In the genomic region with DNA sequence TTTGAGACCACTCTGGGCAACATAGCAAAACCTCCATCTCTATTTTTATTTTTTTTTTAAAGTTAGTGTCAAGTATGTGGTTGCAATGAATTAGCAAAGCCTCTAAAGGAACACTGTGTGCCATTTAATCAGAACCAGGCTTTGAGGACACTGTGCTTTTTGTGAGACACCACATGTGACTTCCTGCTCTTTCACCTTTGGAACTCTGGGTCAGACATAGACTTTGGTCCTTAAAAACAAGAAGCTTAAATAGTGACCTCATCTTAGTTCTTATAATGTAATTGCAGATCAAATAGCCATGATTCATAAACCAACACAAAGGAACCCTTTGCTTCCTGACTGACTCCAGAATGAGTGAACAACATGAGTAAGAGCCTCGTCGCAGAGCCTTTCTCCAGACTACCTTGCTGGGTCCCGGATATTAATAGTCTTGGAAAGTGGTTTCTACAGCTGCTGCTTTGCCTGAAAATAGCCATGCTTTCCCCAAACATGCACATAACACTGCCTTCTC, we compare ENCODE assay signal across 8 cellular contexts.
DNase-seq lines count a peak whose midpoint lies in the region; ATAC-seq, FAIRE-seq and TF ChIP-seq lines count a peak whose summit lies in the region.
"Not testable (repeated sequence)": the region's sequence is repeated elsewhere in the genome, so short reads cannot be mapped to it uniquely, and the experiment has no call there.

No MANE protein-coding gene starts in this region.

- CTCF ChIA-PET in PC-3 (lab: Charles Lee) = not testable (repeated sequence)

- POLR2A ChIA-PET in PC-3 (lab: Charles Lee; ENCODE audit: unreplicated experiment) = interaction anchor here (0.7 kb wide), 1 partner anchor 9 kb away, joined by 3 read pairs; no protein-coding TSS in a partner anchor

- H4K20me1 ChIP-seq in PC-3 (ENCODE audit: low read length) = not testable (repeated sequence)

- peaks cover 17% of the 10 kb centered on the region for H3K4me1 Mint-ChIP-seq in activated T-helper 17 cell treated with anti-CD3 and anti-CD28 coated beads, Interleukin-2, amount 50 U/mL, for 72 hours

- H3K4me1 ChIP-seq in PC-3 (ENCODE audit: insufficient read depth, low read length) (peaks cover 39% of the 10 kb centered on the region), cardiac muscle cell (ENCODE audit: low read depth) (peaks cover 11% of the 10 kb centered on the region)
- not testable (repeated sequence) for H3K4me1 ChIP-seq in muscle layer of duodenum (ENCODE audit: control insufficient read depth in 1 of 2, insufficient read depth in 2 of 2, low read length in 2 of 2)

- not testable (repeated sequence) for TF ChIP-seq CTCF in PC-3 (conservative IDR thresholded peaks at IDR 0.05; ENCODE audit: low read depth, low read length); cardiac muscle cell (IDR thresholded peaks at IDR 0.05; ENCODE audit: low read depth, low read length)

- ATAC-seq in PC-3; activated T-helper 17 cell treated with anti-CD3 and anti-CD28 coated beads, Interleukin-2, amount 50 U/mL, for 72 hours (replicated peaks): not testable (repeated sequence)

- BruUV-seq in PC-3 (replicated peaks; lab: Mats Ljungman, UMichigan) = not testable (repeated sequence)

- not testable (repeated sequence) for H3K9me3 ChIP-seq in PC-3 (ENCODE audit: low read length); cardiac muscle cell (ENCODE audit: low read depth); muscle layer of duodenum (ENCODE audit: control insufficient read depth in 1 of 2, low read length in 2 of 2)

- H3K27me3 Mint-ChIP-seq in activated T-helper 17 cell treated with anti-CD3 and anti-CD28 coated beads, Interleukin-2, amount 50 U/mL, for 72 hours = not testable (repeated sequence)

- H2AFZ ChIP-seq in PC-3 (ENCODE audit: low read length) = not testable (repeated sequence)

- peak overlapping the region; percentile 100 for H3K27ac ChIP-seq in PC-3 (ENCODE audit: low read length)
- peak overlapping the region; percentile 43 for H3K27ac ChIP-seq in cardiac muscle cell
- peak overlapping the region; percentile 67 for H3K27ac ChIP-seq in muscle layer of duodenum (ENCODE audit: low read length)

- intact Hi-C loops in PC-3 (cut with micrococcal nuclease) = not testable (repeated sequence)

- peak overlapping the region; percentile 31 for H3K4me3 Mint-ChIP-seq in activated T-helper 17 cell treated with anti-CD3 and anti-CD28 coated beads, Interleukin-2, amount 50 U/mL, for 72 hours

- peak overlapping the region; percentile 77 for H3K27ac Mint-ChIP-seq in activated T-helper 17 cell treated with anti-CD3 and anti-CD28 coated beads, Interleukin-2, amount 50 U/mL, for 72 hours

- peak overlapping the region; percentile 71 for H3K4me2 ChIP-seq in PC-3 (ENCODE audit: low read length)

- DNase-seq in AG08395 (ENCODE audit: low spot score) (peak; percentile 65), PC-3 (peak; percentile 91), dermis blood vessel endothelial cell (peak; percentile 97), cardiac muscle cell (ENCODE audit: low read depth in 1 of 2, low spot score in 1 of 2) (peak in 1 of 2 donors; percentile 75), smooth muscle cell of the brain vasculature (ENCODE audit: low read depth, low spot score) (peak; percentile 70)
- DNase-seq in H54 (ENCODE audit: insufficient read length, low spot score) = not testable (repeated sequence)

- H3K9me2 ChIP-seq in PC-3 (replicated peaks; ENCODE audit: low read length) = not testable (repeated sequence)

- FAIRE-seq in H54 (lab: Jason Lieb, UNC) = peak; percentile 6

- not testable (repeated sequence) for H3K9me3 Mint-ChIP-seq in activated T-helper 17 cell treated with anti-CD3 and anti-CD28 coated beads, Interleukin-2, amount 50 U/mL, for 72 hours

- not testable (repeated sequence) for H3K36me3 ChIP-seq in PC-3 (ENCODE audit: low read depth, low read length); cardiac muscle cell
- peaks cover 0 to 14% of the 10 kb centered on the region in 2 donors for H3K36me3 ChIP-seq in muscle layer of duodenum (ENCODE audit: control insufficient read depth in 1 of 2, insufficient read depth in 2 of 2, low read length in 2 of 2)

- H3K36me3 Mint-ChIP-seq in activated T-helper 17 cell treated with anti-CD3 and anti-CD28 coated beads, Interleukin-2, amount 50 U/mL, for 72 hours (ENCODE audit: low read depth) = peaks cover 92% of the 10 kb centered on the region

- H3K9ac ChIP-seq in PC-3 (ENCODE audit: low read length) = peak overlapping the region; percentile 99

- TF ChIP-seq POLR2A in H54 (IDR thresholded peaks at IDR 0.05; ENCODE audit: low read depth, low read length) = not testable (repeated sequence)

- H3K27me3 ChIP-seq in PC-3 (ENCODE audit: low read length); cardiac muscle cell; muscle layer of duodenum (ENCODE audit: low read depth, low read length): not testable (repeated sequence)

- not testable (repeated sequence) for H3F3A ChIP-seq in PC-3 (ENCODE audit: low read length, unreplicated experiment)

- H3K79me2 ChIP-seq in PC-3 (ENCODE audit: low read length) = peaks cover 20% of the 10 kb centered on the region

- H3K4me3 ChIP-seq in PC-3 (ENCODE audit: low read length) = peak overlapping the region; percentile 49
- H3K4me3 ChIP-seq in cardiac muscle cell; muscle layer of duodenum (ENCODE audit: low read depth in 1 of 2, low read length in 2 of 2): not testable (repeated sequence)

Comparison
In these comparisons a context has a peak if more than half of its experiments do, and no peak if none do; other contexts are left out.
1. H3K27ac ChIP-seq: peak in every context shown above with its lines; median percentile 100 in PC-3; 67 in muscle layer of duodenum; 43 in cardiac muscle cell.